Comparison of ENCODE assay signal across 1 cellular context in genomic region chr6:11495565-11496145, GRCh38.
TF ChIP-seq lines count a peak whose summit lies in the region.

No MANE protein-coding gene starts in this region.

TF ChIP-seq in GM23338, 12 proteins besides CTCF, POLR2A, EP300 and RAD21 (continued from another document):
- TF ChIP-seq POLR2AphosphoS5 (IDR thresholded peaks at IDR 0.05; ENCODE audit: low read depth), result no peak
- TF ChIP-seq ETS1 (IDR thresholded peaks at IDR 0.05), result no peak
- no peak for TF ChIP-seq ZNF462 (CRISPR knock-in tag; IDR thresholded peaks at IDR 0.05)
- TF ChIP-seq ZNF114 (CRISPR knock-in tag; IDR thresholded peaks at IDR 0.05), result no peak
- no peak for TF ChIP-seq EZH2 (IDR thresholded peaks at IDR 0.05; ENCODE audit: low read depth, unreplicated experiment)
- no peak for TF ChIP-seq NANOG (IDR thresholded peaks at IDR 0.05; ENCODE audit: borderline replicate concordance)
- no peak for TF ChIP-seq ZNF331 (CRISPR knock-in tag; IDR thresholded peaks at IDR 0.05; ENCODE audit: low read depth)
- no peak for TF ChIP-seq EZH2phosphoT487 (IDR thresholded peaks at IDR 0.05; ENCODE audit: unreplicated experiment)
